ENCODE assay signal across 1 cellular context in the genomic region with DNA sequence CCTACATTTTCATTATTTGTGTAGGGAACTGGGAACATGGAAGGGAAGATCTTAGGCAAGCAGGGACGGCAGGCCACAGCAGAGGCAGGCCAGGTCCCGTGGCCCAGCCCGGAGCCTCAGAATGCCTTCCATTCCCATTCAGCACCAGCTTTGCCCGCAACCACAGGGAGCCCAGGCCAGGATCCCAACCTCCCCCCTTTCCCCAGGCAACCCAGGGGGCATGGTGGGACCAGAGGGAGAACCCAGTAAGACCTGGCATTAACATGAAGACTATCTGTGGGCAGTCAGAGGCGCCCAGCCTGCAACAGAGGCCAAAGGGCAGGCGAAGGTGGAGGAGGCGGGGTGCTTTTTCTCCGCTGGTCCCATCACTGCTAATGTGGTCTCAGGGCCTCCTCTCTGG.
TF ChIP-seq lines count a peak whose summit lies in the region.

No MANE protein-coding gene starts in this region.

TF ChIP-seq in SK-N-SH, 30 proteins besides CTCF, POLR2A, EP300 and RAD21:
- no peak for TF ChIP-seq FOSL2 (IDR thresholded peaks at IDR 0.05; ENCODE audit: borderline replicate concordance, low read depth)
- TF ChIP-seq NRF1 (IDR thresholded peaks at IDR 0.05; ENCODE audit: low read depth, low read length), result no peak
- TF ChIP-seq, protein P1, sequence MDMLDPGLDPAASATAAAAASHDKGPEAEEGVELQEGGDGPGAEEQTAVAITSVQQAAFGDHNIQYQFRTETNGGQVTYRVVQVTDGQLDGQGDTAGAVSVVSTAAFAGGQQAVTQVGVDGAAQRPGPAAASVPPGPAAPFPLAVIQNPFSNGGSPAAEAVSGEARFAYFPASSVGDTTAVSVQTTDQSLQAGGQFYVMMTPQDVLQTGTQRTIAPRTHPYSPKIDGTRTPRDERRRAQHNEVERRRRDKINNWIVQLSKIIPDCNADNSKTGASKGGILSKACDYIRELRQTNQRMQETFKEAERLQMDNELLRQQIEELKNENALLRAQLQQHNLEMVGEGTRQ (IDR thresholded peaks at IDR 0.05; ENCODE audit: borderline replicate concordance, low read depth, low read length), result no peak
- no peak for TF ChIP-seq SIN3A (IDR thresholded peaks at IDR 0.05; ENCODE audit: borderline replicate concordance, low read depth, low read length)
- no peak for TF ChIP-seq MXI1 (IDR thresholded peaks at IDR 0.05; ENCODE audit: low read depth, low read length)
- TF ChIP-seq GATA2 (CRISPR knock-in tag; IDR thresholded peaks at IDR 0.05), result no peak
- TF ChIP-seq MEF2A (IDR thresholded peaks at IDR 0.05; ENCODE audit: borderline replicate concordance, low read depth), result no peak
- TF ChIP-seq, protein P2, sequence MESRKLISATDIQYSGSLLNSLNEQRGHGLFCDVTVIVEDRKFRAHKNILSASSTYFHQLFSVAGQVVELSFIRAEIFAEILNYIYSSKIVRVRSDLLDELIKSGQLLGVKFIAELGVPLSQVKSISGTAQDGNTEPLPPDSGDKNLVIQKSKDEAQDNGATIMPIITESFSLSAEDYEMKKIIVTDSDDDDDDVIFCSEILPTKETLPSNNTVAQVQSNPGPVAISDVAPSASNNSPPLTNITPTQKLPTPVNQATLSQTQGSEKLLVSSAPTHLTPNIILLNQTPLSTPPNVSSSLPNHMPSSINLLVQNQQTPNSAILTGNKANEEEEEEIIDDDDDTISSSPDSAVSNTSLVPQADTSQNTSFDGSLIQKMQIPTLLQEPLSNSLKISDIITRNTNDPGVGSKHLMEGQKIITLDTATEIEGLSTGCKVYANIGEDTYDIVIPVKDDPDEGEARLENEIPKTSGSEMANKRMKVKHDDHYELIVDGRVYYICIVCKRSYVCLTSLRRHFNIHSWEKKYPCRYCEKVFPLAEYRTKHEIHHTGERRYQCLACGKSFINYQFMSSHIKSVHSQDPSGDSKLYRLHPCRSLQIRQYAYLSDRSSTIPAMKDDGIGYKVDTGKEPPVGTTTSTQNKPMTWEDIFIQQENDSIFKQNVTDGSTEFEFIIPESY (IDR thresholded peaks at IDR 0.05; ENCODE audit: borderline replicate concordance, low read depth), result no peak
- no peak for TF ChIP-seq POLR2AphosphoS5 (IDR thresholded peaks at IDR 0.05; ENCODE audit: low read depth, low read length)
- no peak for TF ChIP-seq RCOR1 (IDR thresholded peaks at IDR 0.05; ENCODE audit: low read length)
- TF ChIP-seq, protein P3, sequence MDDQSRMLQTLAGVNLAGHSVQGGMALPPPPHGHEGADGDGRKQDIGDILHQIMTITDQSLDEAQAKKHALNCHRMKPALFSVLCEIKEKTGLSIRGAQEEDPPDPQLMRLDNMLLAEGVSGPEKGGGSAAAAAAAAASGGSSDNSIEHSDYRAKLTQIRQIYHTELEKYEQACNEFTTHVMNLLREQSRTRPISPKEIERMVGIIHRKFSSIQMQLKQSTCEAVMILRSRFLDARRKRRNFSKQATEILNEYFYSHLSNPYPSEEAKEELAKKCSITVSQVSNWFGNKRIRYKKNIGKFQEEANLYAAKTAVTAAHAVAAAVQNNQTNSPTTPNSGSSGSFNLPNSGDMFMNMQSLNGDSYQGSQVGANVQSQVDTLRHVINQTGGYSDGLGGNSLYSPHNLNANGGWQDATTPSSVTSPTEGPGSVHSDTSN (IDR thresholded peaks at IDR 0.05), result no peak
- TF ChIP-seq, protein P4, sequence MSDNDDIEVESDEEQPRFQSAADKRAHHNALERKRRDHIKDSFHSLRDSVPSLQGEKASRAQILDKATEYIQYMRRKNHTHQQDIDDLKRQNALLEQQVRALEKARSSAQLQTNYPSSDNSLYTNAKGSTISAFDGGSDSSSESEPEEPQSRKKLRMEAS (IDR thresholded peaks at IDR 0.05; ENCODE audit: low read depth), result no peak
- TF ChIP-seq TCF12 (IDR thresholded peaks at IDR 0.05), result no peak
- TF ChIP-seq YY1 (IDR thresholded peaks at IDR 0.05; ENCODE audit: low read depth), result no peak
- TF ChIP-seq, protein P5, sequence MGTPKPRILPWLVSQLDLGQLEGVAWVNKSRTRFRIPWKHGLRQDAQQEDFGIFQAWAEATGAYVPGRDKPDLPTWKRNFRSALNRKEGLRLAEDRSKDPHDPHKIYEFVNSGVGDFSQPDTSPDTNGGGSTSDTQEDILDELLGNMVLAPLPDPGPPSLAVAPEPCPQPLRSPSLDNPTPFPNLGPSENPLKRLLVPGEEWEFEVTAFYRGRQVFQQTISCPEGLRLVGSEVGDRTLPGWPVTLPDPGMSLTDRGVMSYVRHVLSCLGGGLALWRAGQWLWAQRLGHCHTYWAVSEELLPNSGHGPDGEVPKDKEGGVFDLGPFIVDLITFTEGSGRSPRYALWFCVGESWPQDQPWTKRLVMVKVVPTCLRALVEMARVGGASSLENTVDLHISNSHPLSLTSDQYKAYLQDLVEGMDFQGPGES (IDR thresholded peaks at IDR 0.05; ENCODE audit: low read depth, low read length), result no peak
- no peak for TF ChIP-seq EZH2phosphoT487 (IDR thresholded peaks at IDR 0.05; ENCODE audit: borderline replicate concordance, low read depth)
- TF ChIP-seq FOXJ3 (CRISPR knock-in tag; IDR thresholded peaks at IDR 0.05), result no peak
- TF ChIP-seq, protein P6, sequence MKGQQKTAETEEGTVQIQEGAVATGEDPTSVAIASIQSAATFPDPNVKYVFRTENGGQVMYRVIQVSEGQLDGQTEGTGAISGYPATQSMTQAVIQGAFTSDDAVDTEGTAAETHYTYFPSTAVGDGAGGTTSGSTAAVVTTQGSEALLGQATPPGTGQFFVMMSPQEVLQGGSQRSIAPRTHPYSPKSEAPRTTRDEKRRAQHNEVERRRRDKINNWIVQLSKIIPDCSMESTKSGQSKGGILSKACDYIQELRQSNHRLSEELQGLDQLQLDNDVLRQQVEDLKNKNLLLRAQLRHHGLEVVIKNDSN (IDR thresholded peaks at IDR 0.05; ENCODE audit: borderline replicate concordance, low read depth), result no peak
- TF ChIP-seq GABPA (IDR thresholded peaks at IDR 0.05; ENCODE audit: low read depth), result no peak
